28 cellular contexts compared by ENCODE assay signal in the genomic region with DNA sequence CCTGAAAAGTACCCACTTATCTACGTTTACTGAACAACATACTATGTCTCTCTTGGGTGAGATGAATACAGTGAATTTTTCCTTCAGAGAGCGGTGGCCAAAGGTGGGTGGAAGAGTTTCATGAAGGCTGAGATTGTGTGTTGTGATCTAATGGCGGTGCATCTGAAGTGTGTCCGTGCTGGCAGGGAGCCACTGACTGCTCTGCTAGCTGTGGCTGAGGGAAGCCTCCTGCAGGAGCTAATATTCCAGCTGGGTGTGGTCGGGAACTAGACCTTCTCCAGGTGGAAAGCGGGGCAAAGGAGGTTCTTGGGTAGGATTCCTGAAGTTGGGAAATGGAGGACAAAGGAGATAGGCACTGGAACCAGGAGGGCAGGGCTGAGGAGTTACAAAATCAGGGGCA.
DNase-seq lines count a peak whose midpoint lies in the region; FAIRE-seq and TF ChIP-seq lines count a peak whose summit lies in the region.
"Had no signal": no experiment of that assay in that cellular context is flagged by ENCODE, and none has a peak within 500 bp of the region (broad histone marks: within the 10 kb centered on the region; RNA-seq: fewer than 3 reads in every experiment).

No MANE protein-coding gene starts in this region.

- H4K20me1 ChIP-seq in Karpas-422 (ENCODE audit: insufficient read depth, low read depth, low read length): no peaks in the 10 kb centered on the region

- no peaks in the 10 kb centered on the region for H3K79me2 ChIP-seq in Karpas-422 (ENCODE audit: low read length)

- H3K27me3 ChIP-seq in right atrium auricular region: no peaks in the 10 kb centered on the region
- H3K27me3 ChIP-seq in left ventricle myocardium inferior (ENCODE audit: low read depth): no peaks in the 10 kb centered on the region
- H3K27me3 ChIP-seq in Karpas-422 (ENCODE audit: low read length): no peaks in the 10 kb centered on the region
- H3K27me3 ChIP-seq: esophagus squamous epithelium, left lung, MG63, neutrophil, testis had no signal

- DNase-seq in DMS153 (lab: John Stamatoyannopoulos, UW): peak; percentile 18
- DNase-seq in DMS153 treated with DMSO at 0.1 percent for 48 hours (lab: John Stamatoyannopoulos, UW; ENCODE audit: unreplicated experiment): no peak
- DNase-seq in right atrium auricular region (ENCODE audit: low spot score): no peak
- no peak for DNase-seq in left ventricle myocardium inferior
- peak; percentile 79 for DNase-seq in kidney glomerular epithelial cell (lab: John Stamatoyannopoulos, UW)
- no peak for DNase-seq in GM19239 (ENCODE audit: insufficient read length, low spot score)
- no peak for DNase-seq in GDM1 (lab: John Stamatoyannopoulos, UW)
- no peak for DNase-seq in Karpas-422
- DNase-seq: 8988T; activated CD4-positive, alpha-beta T cell treated with anti-CD3 and anti-CD28 coated beads for 48 hours; activated gamma-delta T cell treated with Interleukin-2 at 50 U/mL for 16 hours; activated T-cell treated with anti-CD3 and anti-CD28 coated beads, Interleukin-2, amount 50 U/mL, for 4 hours; esophagus squamous epithelium; GF-D8; KBM-7; left lung; NCI-H1105 treated with DMSO at 0.1 percent for 48 hours; NCI-H2081; NCI-H524; stimulated activated naive CD4-positive, alpha-beta T cell treated with Interleukin-2 at 50 U/mL for 16 hours; T-helper 9 cell; testis had no signal

- H3K4me1 ChIP-seq in right atrium auricular region (no peaks in the 10 kb centered on the region), left ventricle myocardium inferior (no peaks in the 10 kb centered on the region), Karpas-422 (ENCODE audit: low read length) (no peaks in the 10 kb centered on the region)
- H3K4me1 ChIP-seq: esophagus squamous epithelium, left lung, prostate gland, testis had no signal

- no peaks in the 10 kb centered on the region for H3K9me2 ChIP-seq in Karpas-422 (replicated peaks; ENCODE audit: insufficient read depth, low read length)

- H3K4me3 ChIP-seq in right atrium auricular region: no peak overlapping the region
- no peak overlapping the region for H3K4me3 ChIP-seq in left ventricle myocardium inferior
- no peak overlapping the region for H3K4me3 ChIP-seq in Karpas-422 (ENCODE audit: low read length)
- H3K4me3 ChIP-seq: esophagus squamous epithelium, left lung, MG63, prostate gland, testis had no signal

- H3K27ac ChIP-seq in right atrium auricular region: peak overlapping the region; percentile 26 to 27
- no peak overlapping the region for H3K27ac ChIP-seq in left ventricle myocardium inferior (replicated peaks)
- no peak overlapping the region for H3K27ac ChIP-seq in Karpas-422 (ENCODE audit: low read length)
- H3K27ac ChIP-seq: esophagus squamous epithelium, left lung, neutrophil, prostate gland, testis, VCaP had no signal

- no peak for FAIRE-seq in GM19239 (lab: Jason Lieb, UNC)
- FAIRE-seq: D721Med, frontal cortex had no signal

- no peak overlapping the region for H2AFZ ChIP-seq in Karpas-422 (ENCODE audit: low read length)

- no peak overlapping the region for H3K9ac ChIP-seq in Karpas-422 (ENCODE audit: low read length)

- H3K36me3 ChIP-seq in right atrium auricular region: no peaks in the 10 kb centered on the region
- H3K36me3 ChIP-seq in left ventricle myocardium inferior: no peaks in the 10 kb centered on the region
- H3K36me3 ChIP-seq in Karpas-422 (ENCODE audit: insufficient read depth, low read length): no peaks in the 10 kb centered on the region
- H3K36me3 ChIP-seq: esophagus squamous epithelium, left lung, MG63, neutrophil, prostate gland had no signal

- intact Hi-C loops in left ventricle myocardium inferior (cut with micrococcal nuclease): no loop called here

- H3K4me2 ChIP-seq in Karpas-422 (ENCODE audit: low read depth, low read length, poor library complexity, severe bottlenecking): no peak overlapping the region

- H3K9me3 ChIP-seq in right atrium auricular region (no peaks in the 10 kb centered on the region), left ventricle myocardium inferior (replicated peaks) (no peaks in the 10 kb centered on the region), Karpas-422 (ENCODE audit: low read length) (no peaks in the 10 kb centered on the region)
- H3K9me3 ChIP-seq: esophagus squamous epithelium, left lung, MG63, neutrophil, prostate gland, testis had no signal

- TF ChIP-seq CTCF in right atrium auricular region (IDR thresholded peaks at IDR 0.05) (no peak), left ventricle myocardium inferior (IDR thresholded peaks at IDR 0.05; ENCODE audit: borderline replicate concordance) (no peak)

Comparison
In these comparisons a context has a peak if more than half of its experiments do, and no peak if none do; other contexts are left out.
1. DNase-seq: peak in DMS153 (single experiment) and kidney glomerular epithelial cell (single experiment); none in DMS153 treated with DMSO at 0.1 percent for 48 hours (single experiment), right atrium auricular region (single experiment), left ventricle myocardium inferior (single experiment), GM19239 (single experiment), GDM1 (single experiment) and Karpas-422 (single experiment).
2. H3K27ac ChIP-seq: peak in right atrium auricular region (2 of 2); none in left ventricle myocardium inferior (single experiment) and Karpas-422 (single experiment).